In genomic region chr22:32623943-32624342, GRCh38 we compare ENCODE assay signal across 11 cellular contexts.
A peak's percentile ranks its signal among the peaks of the same experiment; 100 is the strongest.
DNase-seq lines count a peak whose midpoint lies in the region; ATAC-seq and TF ChIP-seq lines count a peak whose summit lies in the region.
"Had no signal": no experiment of that assay in that cellular context is flagged by ENCODE, and none has a peak within 500 bp of the region (broad histone marks: within the 10 kb centered on the region; RNA-seq: fewer than 3 reads in every experiment).

No MANE protein-coding gene starts in this region.

- DNase-seq in right lobe of liver (peak; percentile 43 to 80 (median 65)), spleen (no peak), PC-3 (no peak), GM23338 (ENCODE audit: low spot score) (no peak), WERI-Rb-1 (no peak)
- DNase-seq: activated CD4-positive, alpha-beta T cell treated with anti-CD3 and anti-CD28 coated beads, Interleukin-2, amount 50 U/mL, for 1 hour; stimulated activated CD4-positive, alpha-beta T cell treated with anti-CD3 and anti-CD28 coated beads, Interleukin-4, amount 100 ng/mL, for 1 hour had no signal

- H3K9me3 Mint-ChIP-seq in GM23338, result peaks cover 5% of the 10 kb centered on the region; the same call in 2 of the 3 replicates

- no peaks in the 10 kb centered on the region for H3K79me2 ChIP-seq in PC-3 (ENCODE audit: low read length)
- no peaks in the 10 kb centered on the region for H3K79me2 ChIP-seq in GM23338 (replicated peaks; ENCODE audit: insufficient read depth)

- H3K4me2 ChIP-seq in PC-3 (ENCODE audit: low read length) (no peak overlapping the region), GM23338 (no peak overlapping the region)
- H3K4me2 ChIP-seq: KMS-11 had no signal

- H4K20me1 ChIP-seq in PC-3 (ENCODE audit: low read length), result no peaks in the 10 kb centered on the region
- H4K20me1 ChIP-seq in GM23338 (replicated peaks; ENCODE audit: insufficient read depth), result 0 out of 2 replicates have a peak, but pooled peaks cover 2% of the 10 kb centered on the region

- H3K4me3 ChIP-seq in HEK293 (ENCODE audit: low read depth, low read length) (no peak overlapping the region), right lobe of liver (no peak overlapping the region), spleen (no peak overlapping the region), PC-3 (ENCODE audit: low read length) (no peak overlapping the region), GM23338 (no peak overlapping the region), WERI-Rb-1 (ENCODE audit: low read depth, low read length) (no peak overlapping the region)

- CTCF ChIA-PET in HEK293 (lab: Yijun Ruan, JAX) (interaction anchor here (0.6 to 2.3 kb wide), 4 partner anchors 36 to 736 kb away, joined by 3 to 16 read pairs (median 8); no protein-coding TSS in a partner anchor), PC-3 (lab: Charles Lee) (no interaction called here)

- peaks cover 24% of the 10 kb centered on the region for H3K4me1 Mint-ChIP-seq in GM23338

- H3K9me2 ChIP-seq in PC-3 (replicated peaks; ENCODE audit: low read length), result no peaks in the 10 kb centered on the region
- no peaks in the 10 kb centered on the region for H3K9me2 ChIP-seq in GM23338 (ENCODE audit: insufficient read depth)

- no peaks in the 10 kb centered on the region for H3F3A ChIP-seq in PC-3 (ENCODE audit: low read length, unreplicated experiment)
- H3F3A ChIP-seq in GM23338 (replicated peaks; ENCODE audit: low read depth), result no peaks in the 10 kb centered on the region

- no peak overlapping the region for H3K27ac Mint-ChIP-seq in GM23338

- ATAC-seq in right lobe of liver, result peak; percentile 55 to 68 (median 62)
- no peak for ATAC-seq in PC-3
- ATAC-seq in HG02759 (IDR thresholded peaks at IDR 0.05; ENCODE audit: unreplicated experiment), result no peak
- ATAC-seq in GM23338, result no peak

- H2AFZ ChIP-seq in PC-3 (ENCODE audit: low read length) (no peak overlapping the region), GM23338 (no peak overlapping the region)

- H3K27me3 Mint-ChIP-seq in GM23338 (ENCODE audit: insufficient read depth, low read depth, poor library complexity), result peaks cover 2% of the 10 kb centered on the region

- 0% methylated on average over 2 of the region's 7 CpGs for WGBS in right lobe of liver (ENCODE audit: insufficient coverage, low coverage, low lambda C conversion rate, missing lambda C conversion rate)
- 65 to 76% (median 75%) methylated on average over 7 of the region's 7 CpGs for WGBS in spleen, 5 donors

- no peak overlapping the region for H3K9ac ChIP-seq in PC-3 (ENCODE audit: low read length)
- H3K9ac ChIP-seq: KMS-11 had no signal

- no peak overlapping the region for H3K4me3 Mint-ChIP-seq in GM23338

- TF ChIP-seq POLR2A in right lobe of liver (IDR thresholded peaks at IDR 0.05), result no peak
- no peak for TF ChIP-seq POLR2A in spleen (IDR thresholded peaks at IDR 0.05)

- H3K4me1 ChIP-seq in HEK293 (ENCODE audit: control insufficient read depth, insufficient read depth, low read length), result peaks cover 7% of the 10 kb centered on the region
- H3K4me1 ChIP-seq in right lobe of liver, result peaks cover 0 to 47% (median 17%) of the 10 kb centered on the region in 4 donors
- peaks cover 6 to 77% (median 40%) of the 10 kb centered on the region in 6 donors for H3K4me1 ChIP-seq in spleen
- no peaks in the 10 kb centered on the region for H3K4me1 ChIP-seq in PC-3 (ENCODE audit: insufficient read depth, low read length)
- peaks cover 10% of the 10 kb centered on the region; the same call in 1 of the 2 replicates for H3K4me1 ChIP-seq in GM23338 (ENCODE audit: insufficient read depth)

- BruUV-seq in PC-3 (replicated peaks; lab: Mats Ljungman, UMichigan), result no TSS peak

- POLR2A ChIA-PET in HEK293 (lab: Yijun Ruan, JAX) (interaction anchor here (1.1 to 1.7 kb wide), 3 partner anchors 10 to 84 kb away, joined by 4 to 5 read pairs (median 4); no protein-coding TSS in a partner anchor), PC-3 (lab: Charles Lee; ENCODE audit: unreplicated experiment) (no interaction called here)

- intact Hi-C loops in right lobe of liver (cut with DNase I) (no loop called here), spleen (cut with DNase I; ENCODE audit: low total_unique reads) (no loop called here), PC-3 (cut with micrococcal nuclease) (no loop called here)

- H3K9me3 ChIP-seq in HEK293 (ENCODE audit: control insufficient read depth, insufficient read depth, low read depth, low read length), result no peaks in the 10 kb centered on the region
- H3K9me3 ChIP-seq in right lobe of liver, result no peaks in the 10 kb centered on the region
- H3K9me3 ChIP-seq in spleen, result peaks cover 0 to 9% (median 2%) of the 10 kb centered on the region in 8 donors
- H3K9me3 ChIP-seq in PC-3 (ENCODE audit: low read length), result no peaks in the 10 kb centered on the region
- H3K9me3 ChIP-seq in WERI-Rb-1 (ENCODE audit: severe bottlenecking), result no peaks in the 10 kb centered on the region

- H3K27me3 ChIP-seq in right lobe of liver (no peaks in the 10 kb centered on the region), spleen (replicated peaks in 1 of 7) (peaks cover 0 to 9% (median 0%) of the 10 kb centered on the region in 7 donors), PC-3 (ENCODE audit: low read length) (no peaks in the 10 kb centered on the region), GM23338 (ENCODE audit: insufficient read depth) (no peaks in the 10 kb centered on the region), WERI-Rb-1 (ENCODE audit: insufficient read depth, low read depth, severe bottlenecking) (no peaks in the 10 kb centered on the region)

- H3K27ac ChIP-seq in HEK293 (ENCODE audit: extremely low read depth, low read depth, low read length) (no peak overlapping the region; the same call in 1 of the 2 replicates), cingulate gyrus (ENCODE audit: low read depth, low read length) (peak overlapping the region; percentile 58), right lobe of liver (peak overlapping the region in 1 of 3 donors; percentile 45), spleen (peak overlapping the region; percentile 60 to 92 (median 83)), PC-3 (ENCODE audit: low read length) (no peak overlapping the region), GM23338 (ENCODE audit: low read depth) (no peak overlapping the region), WERI-Rb-1 (no peak overlapping the region)
- H3K27ac ChIP-seq: KMS-11 had no signal

- no peaks in the 10 kb centered on the region for H3K36me3 ChIP-seq in HEK293 (ENCODE audit: control insufficient read depth in 2 of 2, insufficient read depth in 1 of 2, low read length in 2 of 2)
- no peaks in the 10 kb centered on the region for H3K36me3 ChIP-seq in right lobe of liver
- H3K36me3 ChIP-seq in spleen, result no peaks in the 10 kb centered on the region
- H3K36me3 ChIP-seq in PC-3 (ENCODE audit: low read depth, low read length), result no peaks in the 10 kb centered on the region
- H3K36me3 ChIP-seq in GM23338 (ENCODE audit: insufficient read depth), result no peaks in the 10 kb centered on the region
- no peaks in the 10 kb centered on the region for H3K36me3 ChIP-seq in WERI-Rb-1

- TF ChIP-seq CTCF in HEK293 (tag by site-specific recombination; IDR thresholded peaks at IDR 0.05), result no peak
- no peak for TF ChIP-seq CTCF in right lobe of liver (IDR thresholded peaks at IDR 0.05)
- TF ChIP-seq CTCF in spleen (IDR thresholded peaks at IDR 0.05 in 8 of 11, conservative IDR thresholded peaks at IDR 0.05 in 3 of 11), result no peak
- no peak for TF ChIP-seq CTCF in PC-3 (conservative IDR thresholded peaks at IDR 0.05; ENCODE audit: low read depth, low read length)
- TF ChIP-seq CTCF in GM23338 (conservative IDR thresholded peaks at IDR 0.05; ENCODE audit: low read depth in 2 of 2), result no peak
- no peak for TF ChIP-seq CTCF in WERI-Rb-1 (IDR thresholded peaks at IDR 0.05; ENCODE audit: low read depth, low read length)

- H3K36me3 Mint-ChIP-seq in GM23338 (ENCODE audit: low read depth), result peaks cover 4% of the 10 kb centered on the region; the same call in 2 of the 3 replicates

TF ChIP-seq in HEK293, 187 proteins besides CTCF, POLR2A, EP300 and RAD21 (continues in another document):
- TF ChIP-seq ZNF10 (tag by site-specific recombination; IDR thresholded peaks at IDR 0.05) (peak; percentile 36; the same call in 1 of the 2 replicates), ZNF76 (tag by site-specific recombination; IDR thresholded peaks at IDR 0.05; ENCODE audit: borderline replicate concordance, low read depth) (0 out of 2 replicates have a peak, but pooled peaks have one; percentile 35), GLI2 (tag by site-specific recombination; IDR thresholded peaks at IDR 0.05; ENCODE audit: borderline replicate concordance, low read depth) (no peak; the same call in 1 of the 2 replicates)

TF ChIP-seq in GM23338, 12 proteins besides CTCF, POLR2A, EP300 and RAD21 (continues in another document):
- TF ChIP-seq EZH2 (IDR thresholded peaks at IDR 0.05; ENCODE audit: low read depth, unreplicated experiment) (no peak), JUNB (IDR thresholded peaks at IDR 0.05; ENCODE audit: unreplicated experiment) (no peak), CREB1 (CRISPR knock-in tag; IDR thresholded peaks at IDR 0.05; ENCODE audit: low read depth) (no peak), ZNF331 (CRISPR knock-in tag; IDR thresholded peaks at IDR 0.05; ENCODE audit: low read depth) (no peak), EZH2phosphoT487 (IDR thresholded peaks at IDR 0.05; ENCODE audit: unreplicated experiment) (no peak), NANOG (IDR thresholded peaks at IDR 0.05; ENCODE audit: borderline replicate concordance) (no peak), ZNF114 (CRISPR knock-in tag; IDR thresholded peaks at IDR 0.05) (no peak)
- TF ChIP-seq, protein P1, sequence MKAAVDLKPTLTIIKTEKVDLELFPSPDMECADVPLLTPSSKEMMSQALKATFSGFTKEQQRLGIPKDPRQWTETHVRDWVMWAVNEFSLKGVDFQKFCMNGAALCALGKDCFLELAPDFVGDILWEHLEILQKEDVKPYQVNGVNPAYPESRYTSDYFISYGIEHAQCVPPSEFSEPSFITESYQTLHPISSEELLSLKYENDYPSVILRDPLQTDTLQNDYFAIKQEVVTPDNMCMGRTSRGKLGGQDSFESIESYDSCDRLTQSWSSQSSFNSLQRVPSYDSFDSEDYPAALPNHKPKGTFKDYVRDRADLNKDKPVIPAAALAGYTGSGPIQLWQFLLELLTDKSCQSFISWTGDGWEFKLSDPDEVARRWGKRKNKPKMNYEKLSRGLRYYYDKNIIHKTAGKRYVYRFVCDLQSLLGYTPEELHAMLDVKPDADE (IDR thresholded peaks at IDR 0.05), result no peak

Comparison
In these comparisons a context has a peak if more than half of its experiments do, and no peak if none do; other contexts are left out.
1. H3K27ac ChIP-seq: peak in cingulate gyrus (single experiment) and spleen (8 of 8); none in HEK293 (single experiment), PC-3 (single experiment), GM23338 (single experiment) and WERI-Rb-1 (single experiment).
2. ATAC-seq: peak in right lobe of liver (4 of 4); none in PC-3 (single experiment), HG02759 (single experiment) and GM23338 (single experiment).
3. DNase-seq: peak in right lobe of liver (3 of 3); none in spleen (single experiment), PC-3 (single experiment), GM23338 (single experiment) and WERI-Rb-1 (single experiment).